ENCODE assay signal across 15 cellular contexts in genomic region chr13:73168226-73168992, GRCh38.
DNase-seq lines count a peak whose midpoint lies in the region; ATAC-seq and TF ChIP-seq lines count a peak whose summit lies in the region.
"Had no signal": no experiment of that assay in that cellular context is flagged by ENCODE, and none has a peak within 500 bp of the region (broad histone marks: within the 10 kb centered on the region; RNA-seq: fewer than 3 reads in every experiment).

No MANE protein-coding gene starts in this region.

- no peak overlapping the region for H3K4me3 Mint-ChIP-seq in natural killer cell treated with Interleukin-12 subunit alpha and Interleukin-12 subunit beta and Interleukin-15 and Interleukin-18, amount 100 ng/mL, for 72 hours
- H3K4me3 Mint-ChIP-seq in natural killer cell = no peak overlapping the region
- no peak overlapping the region for H3K4me3 Mint-ChIP-seq in osteocyte (ENCODE audit: unreplicated experiment)

- H2AK5ac ChIP-seq in mesenchymal stem cell (ENCODE audit: low read length, severe bottlenecking) = no peak overlapping the region

- intact Hi-C loops in natural killer cell (cut with micrococcal nuclease) (no loop called here), spleen (cut with DNase I; ENCODE audit: low total_unique reads) (no loop called here)

- H3K9me3 ChIP-seq in mesenchymal stem cell (ENCODE audit: control insufficient read depth, low read length) (no peaks in the 10 kb centered on the region), spleen (no peaks in the 10 kb centered on the region)
- H3K9me3 ChIP-seq: body of pancreas had no signal

- no peaks in the 10 kb centered on the region for H3K4me1 Mint-ChIP-seq in natural killer cell treated with Interleukin-12 subunit alpha and Interleukin-12 subunit beta and Interleukin-15 and Interleukin-18, amount 100 ng/mL, for 72 hours (ENCODE audit: low read depth in 2 of 2)
- H3K4me1 Mint-ChIP-seq in natural killer cell (peaks cover 0 to 4% of the 10 kb centered on the region in 2 donors), osteocyte (ENCODE audit: unreplicated experiment) (peaks cover 13% of the 10 kb centered on the region)

- no peak overlapping the region for H3K27ac ChIP-seq in mesenchymal stem cell (ENCODE audit: low read length, poor library complexity, severe bottlenecking)
- H3K27ac ChIP-seq in spleen = no peak overlapping the region
- H3K27ac ChIP-seq: body of pancreas had no signal

- ATAC-seq in natural killer cell treated with Interleukin-12 subunit alpha and Interleukin-12 subunit beta and Interleukin-15 and Interleukin-18, amount 100 ng/mL, for 72 hours = peak; percentile 20 to 44
- ATAC-seq in natural killer cell (no peak), HG02678 (IDR thresholded peaks at IDR 0.05; ENCODE audit: unreplicated experiment) (no peak)
- ATAC-seq: body of pancreas, HepG2 had no signal

- no peak overlapping the region for H4K91ac ChIP-seq in mesenchymal stem cell (ENCODE audit: low read length)

- H3K79me1 ChIP-seq in mesenchymal stem cell (replicated peaks; ENCODE audit: low read length, poor library complexity, severe bottlenecking) = no peaks in the 10 kb centered on the region

- H2BK5ac ChIP-seq in mesenchymal stem cell (ENCODE audit: low read depth, low read length, poor library complexity, severe bottlenecking) = no peak overlapping the region

- H3K4me2 ChIP-seq in mesenchymal stem cell (ENCODE audit: low read length, poor library complexity, severe bottlenecking) = no peak overlapping the region

- H3K4me3 ChIP-seq in mesenchymal stem cell (ENCODE audit: insufficient read depth in 1 of 2, low read depth in 1 of 2, low read length in 2 of 2) (no peak overlapping the region), spleen (no peak overlapping the region)
- H3K4me3 ChIP-seq: body of pancreas had no signal

- H3K27ac Mint-ChIP-seq in natural killer cell treated with Interleukin-12 subunit alpha and Interleukin-12 subunit beta and Interleukin-15 and Interleukin-18, amount 100 ng/mL, for 72 hours = no peak overlapping the region
- no peak overlapping the region for H3K27ac Mint-ChIP-seq in natural killer cell
- no peak overlapping the region for H3K27ac Mint-ChIP-seq in osteocyte (ENCODE audit: unreplicated experiment)

- H3K9me3 Mint-ChIP-seq in natural killer cell treated with Interleukin-12 subunit alpha and Interleukin-12 subunit beta and Interleukin-15 and Interleukin-18, amount 100 ng/mL, for 72 hours = no peaks in the 10 kb centered on the region
- peaks cover 0 to 4% of the 10 kb centered on the region in 2 donors for H3K9me3 Mint-ChIP-seq in natural killer cell
- H3K9me3 Mint-ChIP-seq in osteocyte (ENCODE audit: unreplicated experiment) = no peaks in the 10 kb centered on the region

- no peak overlapping the region for H4K8ac ChIP-seq in mesenchymal stem cell (ENCODE audit: low read length)

- 83% methylated on average over 1 of the region's 1 CpG for WGBS in mesenchymal stem cell
- WGBS in spleen, 5 donors = 70 to 85% (median 79%) methylated on average over 1 of the region's 1 CpG

- H3K27me3 ChIP-seq in mesenchymal stem cell (ENCODE audit: control insufficient read depth in 1 of 2, insufficient read depth in 1 of 2, low read length in 2 of 2) (no peaks in the 10 kb centered on the region), spleen (replicated peaks in 1 of 7) (no peaks in the 10 kb centered on the region)
- H3K27me3 ChIP-seq: body of pancreas had no signal

- H3K4ac ChIP-seq in mesenchymal stem cell (ENCODE audit: low read depth in 1 of 2, low read length in 2 of 2) = no peak overlapping the region

- no peak overlapping the region for H3K18ac ChIP-seq in mesenchymal stem cell (ENCODE audit: low read depth in 1 of 2, low read length in 2 of 2)

- H3K36me3 ChIP-seq in mesenchymal stem cell (ENCODE audit: control insufficient read depth in 1 of 2, insufficient read depth in 2 of 2, low read depth in 1 of 2, low read length in 2 of 2) (no peaks in the 10 kb centered on the region), spleen (no peaks in the 10 kb centered on the region)

- H3K23ac ChIP-seq in mesenchymal stem cell (ENCODE audit: low read length in 2 of 2) = no peak overlapping the region

- H3K14ac ChIP-seq in mesenchymal stem cell (ENCODE audit: low read length in 2 of 2) = no peak overlapping the region

- TF ChIP-seq CTCF in natural killer cell (IDR thresholded peaks at IDR 0.05) (no peak), osteocyte (IDR thresholded peaks at IDR 0.05) (no peak), spleen (IDR thresholded peaks at IDR 0.05 in 8 of 11, conservative IDR thresholded peaks at IDR 0.05 in 3 of 11) (no peak)

- no peaks in the 10 kb centered on the region for H3K27me3 Mint-ChIP-seq in natural killer cell treated with Interleukin-12 subunit alpha and Interleukin-12 subunit beta and Interleukin-15 and Interleukin-18, amount 100 ng/mL, for 72 hours
- no peaks in the 10 kb centered on the region for H3K27me3 Mint-ChIP-seq in natural killer cell (ENCODE audit: low read depth in 2 of 2)
- no peaks in the 10 kb centered on the region for H3K27me3 Mint-ChIP-seq in osteocyte (ENCODE audit: unreplicated experiment)

- peaks cover 6% of the 10 kb centered on the region for H3K4me1 ChIP-seq in mesenchymal stem cell (ENCODE audit: control insufficient read depth, insufficient read depth, low read depth, low read length)
- H3K4me1 ChIP-seq in spleen = no peaks in the 10 kb centered on the region
- H3K4me1 ChIP-seq: body of pancreas had no signal

- TF ChIP-seq POLR2A in spleen (IDR thresholded peaks at IDR 0.05) = no peak

- no peak overlapping the region for H2BK15ac ChIP-seq in mesenchymal stem cell (ENCODE audit: low read depth, poor library complexity, severe bottlenecking)

- no peak for DNase-seq in natural killer cell treated with Interleukin-12 subunit alpha and Interleukin-12 subunit beta and Interleukin-15 and Interleukin-18, amount 100 ng/mL, for 72 hours (ENCODE audit: low spot score)
- DNase-seq in natural killer cell = no peak
- peak; percentile 51 for DNase-seq in astrocyte of the hippocampus (ENCODE audit: low read depth, low spot score)
- peak; percentile 24 for DNase-seq in mesenchymal stem cell
- DNase-seq in osteocyte (ENCODE audit: extremely low spot score, unreplicated experiment) = no peak
- no peak for DNase-seq in spleen
- no peak for DNase-seq in NCI-H187 treated with DMSO at 0.1 percent for 48 hours (lab: John Stamatoyannopoulos, UW)
- DNase-seq: body of pancreas; DMS79 treated with DMSO at 0.1 percent for 48 hours; hypothalamus; NCI-H774; posterior cingulate gyrus; stimulated activated CD4-positive, alpha-beta T cell treated with anti-CD3 and anti-CD28 coated beads, Interleukin-1b, Interleukin-23, amount 100 ng/mL, for 48 hours had no signal

- no peaks in the 10 kb centered on the region for H3K36me3 Mint-ChIP-seq in natural killer cell treated with Interleukin-12 subunit alpha and Interleukin-12 subunit beta and Interleukin-15 and Interleukin-18, amount 100 ng/mL, for 72 hours
- H3K36me3 Mint-ChIP-seq in natural killer cell (no peaks in the 10 kb centered on the region), osteocyte (ENCODE audit: unreplicated experiment) (no peaks in the 10 kb centered on the region)

- no peak overlapping the region for H2BK12ac ChIP-seq in mesenchymal stem cell (ENCODE audit: low read length in 2 of 2)

- H2BK120ac ChIP-seq in mesenchymal stem cell (ENCODE audit: low read depth, low read length) = no peak overlapping the region

- no peak overlapping the region for H2AFZ ChIP-seq in mesenchymal stem cell (ENCODE audit: low read depth, low read length)

- no peak overlapping the region for H3K9ac ChIP-seq in mesenchymal stem cell (ENCODE audit: low read length)

Comparison
In these comparisons a context has a peak if more than half of its experiments do, and no peak if none do; other contexts are left out.
1. ATAC-seq: peak in natural killer cell treated with Interleukin-12 subunit alpha and Interleukin-12 subunit beta and Interleukin-15 and Interleukin-18, amount 100 ng/mL, for 72 hours (2 of 2); none in natural killer cell (0 of 3) and HG02678 (single experiment).
2. DNase-seq: peak in astrocyte of the hippocampus (single experiment) and mesenchymal stem cell (single experiment); none in natural killer cell treated with Interleukin-12 subunit alpha and Interleukin-12 subunit beta and Interleukin-15 and Interleukin-18, amount 100 ng/mL, for 72 hours (single experiment), natural killer cell (single experiment), osteocyte (single experiment), spleen (single experiment) and NCI-H187 treated with DMSO at 0.1 percent for 48 hours (single experiment).